ENCODE assay signal across 20 cellular contexts in the genomic region with DNA sequence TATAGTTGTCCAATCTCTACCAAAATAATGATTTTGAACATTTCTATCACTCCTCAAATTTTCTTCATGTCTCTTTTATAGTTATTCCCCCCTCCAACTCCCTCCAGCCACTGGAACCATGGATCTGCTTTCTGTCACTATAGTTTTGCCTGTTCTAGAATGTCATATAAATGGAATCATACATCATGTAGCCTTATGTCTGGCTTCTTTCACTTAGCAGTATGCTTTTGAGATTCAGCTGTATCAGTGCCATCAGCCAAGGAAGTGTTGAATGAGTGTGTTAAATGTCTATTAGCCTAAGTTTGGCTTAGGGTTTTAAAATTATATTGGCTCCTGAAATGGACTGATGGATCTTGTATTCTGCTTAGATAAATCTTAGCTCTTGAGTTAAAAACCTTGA. TPM values are rescaled to one million over a fixed set of nuclear protein-coding genes. Genes with fewer than 3 reads are reported as not detected.
DNase-seq lines count a peak whose midpoint lies in the region; ATAC-seq and TF ChIP-seq lines count a peak whose summit lies in the region.
"Had no signal": no experiment of that assay in that cellular context is flagged by ENCODE, and none has a peak within 500 bp of the region (broad histone marks: within the 10 kb centered on the region; RNA-seq: fewer than 3 reads in every experiment).

No MANE protein-coding gene starts in this region.

- no peak overlapping the region for H3K4me2 ChIP-seq in GM23338
- H3K4me2 ChIP-seq in osteoblast (ENCODE audit: insufficient read depth, low read length), result no peak overlapping the region

- H3K4me3 Mint-ChIP-seq in activated CD8-positive, alpha-beta memory T cell treated with anti-CD3 and anti-CD28 coated beads, Interleukin-2, amount 10 ng/mL, durations not matched to agents 7 days and 5 days, result no peak overlapping the region
- H3K4me3 Mint-ChIP-seq in CD4-positive, alpha-beta memory T cell, result peak overlapping the region in 3 of 8 donors; percentile 23 to 57 (median 31)
- no peak overlapping the region for H3K4me3 Mint-ChIP-seq in effector memory CD8-positive, alpha-beta T cell
- no peak overlapping the region for H3K4me3 Mint-ChIP-seq in GM23338
- no peak overlapping the region for H3K4me3 Mint-ChIP-seq in Caco-2 (ENCODE audit: unreplicated experiment)
- H3K4me3 Mint-ChIP-seq: stimulated activated effector memory CD8-positive, alpha-beta T cell treated with anti-CD3 and anti-CD28 coated beads, Interleukin-12 subunit alpha, Interleukin-12 subunit beta, amount 100 ng/mL, for 72 hours had no signal

- H4K20me1 ChIP-seq in GM23338 (replicated peaks; ENCODE audit: insufficient read depth) (peaks cover 51% of the 10 kb centered on the region), osteoblast (ENCODE audit: insufficient read depth, low read length) (peaks cover 27% of the 10 kb centered on the region)

- H3K9me3 ChIP-seq in CD4-positive, alpha-beta memory T cell (ENCODE audit: control insufficient read depth in 1 of 2, low read length in 2 of 2), result no peaks in the 10 kb centered on the region
- H3K9me3 ChIP-seq in RWPE2 (ENCODE audit: severe bottlenecking) (no peaks in the 10 kb centered on the region), Caco-2 (no peaks in the 10 kb centered on the region), osteoblast (ENCODE audit: low read depth, low read length) (no peaks in the 10 kb centered on the region)
- H3K9me3 ChIP-seq: lower lobe of right lung, pancreas, thoracic aorta had no signal

- no peak overlapping the region for H3K4me3 ChIP-seq in CD4-positive, alpha-beta memory T cell (ENCODE audit: low read length in 2 of 2)
- H3K4me3 ChIP-seq in RWPE2 (ENCODE audit: severe bottlenecking), result no peak overlapping the region
- H3K4me3 ChIP-seq in GM23338, result no peak overlapping the region
- H3K4me3 ChIP-seq in Caco-2 (ENCODE audit: low read depth, low read length), result no peak overlapping the region
- no peak overlapping the region for H3K4me3 ChIP-seq in osteoblast (ENCODE audit: insufficient read depth, low read length)
- H3K4me3 ChIP-seq: GM23248, heart right ventricle, lower lobe of right lung, pancreas, thoracic aorta had no signal

- peaks cover 27% of the 10 kb centered on the region for H3K4me1 ChIP-seq in CD4-positive, alpha-beta memory T cell (ENCODE audit: insufficient read depth, low read length)
- H3K4me1 ChIP-seq in RWPE2 (ENCODE audit: insufficient read depth, poor library complexity, severe bottlenecking), result peaks cover 37% of the 10 kb centered on the region
- H3K4me1 ChIP-seq in GM23338 (ENCODE audit: insufficient read depth), result peaks cover 3% of the 10 kb centered on the region
- peaks cover 6% of the 10 kb centered on the region for H3K4me1 ChIP-seq in Caco-2
- H3K4me1 ChIP-seq in osteoblast (ENCODE audit: insufficient read depth, low read length), result peaks cover 14% of the 10 kb centered on the region

- H3K27me3 ChIP-seq in CD4-positive, alpha-beta memory T cell (ENCODE audit: insufficient read depth, low read length), result no peaks in the 10 kb centered on the region
- H3K27me3 ChIP-seq in RWPE2 (ENCODE audit: insufficient read depth, poor library complexity, severe bottlenecking) (no peaks in the 10 kb centered on the region), GM23338 (ENCODE audit: insufficient read depth) (no peaks in the 10 kb centered on the region), Caco-2 (replicated peaks; ENCODE audit: control insufficient read depth, insufficient read depth, low read length) (no peaks in the 10 kb centered on the region), osteoblast (ENCODE audit: insufficient read depth, low read length) (no peaks in the 10 kb centered on the region)
- H3K27me3 ChIP-seq: heart right ventricle, pancreas had no signal

- no peak for ATAC-seq in activated CD8-positive, alpha-beta memory T cell treated with anti-CD3 and anti-CD28 coated beads, Interleukin-2, amount 10 ng/mL, durations not matched to agents 7 days and 5 days
- ATAC-seq in RWPE2 (ENCODE audit: low read depth), result no peak
- ATAC-seq in effector memory CD8-positive, alpha-beta T cell (replicated peaks), result no peak
- no peak for ATAC-seq in GM23338
- ATAC-seq: lower lobe of right lung; pancreas; sciatic nerve; stimulated activated effector memory CD8-positive, alpha-beta T cell treated with anti-CD3 and anti-CD28 coated beads, Interleukin-12 subunit alpha, Interleukin-12 subunit beta, amount 100 ng/mL, for 72 hours had no signal

- H3K36me3 Mint-ChIP-seq in activated CD8-positive, alpha-beta memory T cell treated with anti-CD3 and anti-CD28 coated beads, Interleukin-2, amount 10 ng/mL, durations not matched to agents 7 days and 5 days, result peaks cover 27% of the 10 kb centered on the region
- H3K36me3 Mint-ChIP-seq in CD4-positive, alpha-beta memory T cell, result peaks cover 19 to 20% of the 10 kb centered on the region in 2 donors
- H3K36me3 Mint-ChIP-seq in effector memory CD8-positive, alpha-beta T cell (ENCODE audit: insufficient read depth), result peaks cover 29% of the 10 kb centered on the region
- H3K36me3 Mint-ChIP-seq in GM23338 (ENCODE audit: low read depth) (peaks cover 37% of the 10 kb centered on the region), Caco-2 (ENCODE audit: insufficient read depth, unreplicated experiment) (peaks cover 45% of the 10 kb centered on the region)

- H3K9me3 Mint-ChIP-seq in activated CD8-positive, alpha-beta memory T cell treated with anti-CD3 and anti-CD28 coated beads, Interleukin-2, amount 10 ng/mL, durations not matched to agents 7 days and 5 days (ENCODE audit: low read depth), result no peaks in the 10 kb centered on the region
- no peaks in the 10 kb centered on the region for H3K9me3 Mint-ChIP-seq in CD4-positive, alpha-beta memory T cell
- no peaks in the 10 kb centered on the region for H3K9me3 Mint-ChIP-seq in effector memory CD8-positive, alpha-beta T cell
- no peaks in the 10 kb centered on the region for H3K9me3 Mint-ChIP-seq in GM23338
- no peaks in the 10 kb centered on the region for H3K9me3 Mint-ChIP-seq in Caco-2 (ENCODE audit: unreplicated experiment)
- H3K9me3 Mint-ChIP-seq: stimulated activated effector memory CD8-positive, alpha-beta T cell treated with anti-CD3 and anti-CD28 coated beads, Interleukin-12 subunit alpha, Interleukin-12 subunit beta, amount 100 ng/mL, for 72 hours had no signal

- H3K9me2 ChIP-seq in GM23338 (ENCODE audit: insufficient read depth), result no peaks in the 10 kb centered on the region

- no peak for DNase-seq in activated CD8-positive, alpha-beta memory T cell treated with anti-CD3 and anti-CD28 coated beads, Interleukin-2, amount 10 ng/mL, durations not matched to agents 7 days and 5 days
- no peak for DNase-seq in activated CD8-positive, alpha-beta memory T cell treated with anti-CD3 and anti-CD28 coated beads for 24 hours
- DNase-seq in CD4-positive, alpha-beta memory T cell, result no peak
- DNase-seq in RWPE2 (ENCODE audit: low spot score), result no peak
- DNase-seq in effector memory CD8-positive, alpha-beta T cell, result no peak
- DNase-seq in GM23338 (ENCODE audit: low spot score), result no peak
- DNase-seq in Caco-2, result no peak
- no peak for DNase-seq in osteoblast (ENCODE audit: insufficient read length, low spot score, missing footprints)
- DNase-seq: activated effector memory CD4-positive, alpha-beta T cell treated with Interleukin-2 at 50 U/mL for 16 hours; GM23248; heart right ventricle; Kasumi-1; lower lobe of right lung; NCI-H1092; NCI-H2029; NCI-H345; pancreas had no signal

- H3K79me2 ChIP-seq in GM23338 (replicated peaks; ENCODE audit: insufficient read depth) (peaks cover 99% of the 10 kb centered on the region), osteoblast (ENCODE audit: insufficient read depth, low read length) (peaks cover 84% of the 10 kb centered on the region)

- POLR2A ChIA-PET in CD4-positive, alpha-beta memory T cell (lab: Charles Lee; ENCODE audit: partially characterized antibody), result interaction anchor here (0.8 kb wide), 1 partner anchor 1266 kb away, joined by 3 read pairs; a partner anchor contains a TSS
- POLR2A ChIA-PET in Caco-2 (lab: Charles Lee), result no interaction called here

- peak overlapping the region; percentile 18 for H3K27ac Mint-ChIP-seq in activated CD8-positive, alpha-beta memory T cell treated with anti-CD3 and anti-CD28 coated beads, Interleukin-2, amount 10 ng/mL, durations not matched to agents 7 days and 5 days
- peak overlapping the region in 6 of 7 donors; percentile 45 to 86 (median 60) for H3K27ac Mint-ChIP-seq in CD4-positive, alpha-beta memory T cell
- peak overlapping the region; percentile 6 to 44 for H3K27ac Mint-ChIP-seq in effector memory CD8-positive, alpha-beta T cell
- H3K27ac Mint-ChIP-seq in GM23338 (no peak overlapping the region), Caco-2 (ENCODE audit: unreplicated experiment) (no peak overlapping the region)
- H3K27ac Mint-ChIP-seq: stimulated activated effector memory CD8-positive, alpha-beta T cell treated with anti-CD3 and anti-CD28 coated beads, Interleukin-12 subunit alpha, Interleukin-12 subunit beta, amount 100 ng/mL, for 72 hours had no signal

- H3K27me3 Mint-ChIP-seq in activated CD8-positive, alpha-beta memory T cell treated with anti-CD3 and anti-CD28 coated beads, Interleukin-2, amount 10 ng/mL, durations not matched to agents 7 days and 5 days, result no peaks in the 10 kb centered on the region
- no peaks in the 10 kb centered on the region for H3K27me3 Mint-ChIP-seq in CD4-positive, alpha-beta memory T cell
- no peaks in the 10 kb centered on the region for H3K27me3 Mint-ChIP-seq in effector memory CD8-positive, alpha-beta T cell
- H3K27me3 Mint-ChIP-seq in GM23338 (ENCODE audit: insufficient read depth, low read depth, poor library complexity), result peaks cover 2% of the 10 kb centered on the region
- no peaks in the 10 kb centered on the region for H3K27me3 Mint-ChIP-seq in Caco-2 (ENCODE audit: insufficient read depth, unreplicated experiment)

- peaks cover 14% of the 10 kb centered on the region for H3K36me3 ChIP-seq in CD4-positive, alpha-beta memory T cell (ENCODE audit: insufficient read depth, low read length)
- H3K36me3 ChIP-seq in RWPE2 (ENCODE audit: low read depth), result peaks cover 56% of the 10 kb centered on the region
- peaks cover 9% of the 10 kb centered on the region for H3K36me3 ChIP-seq in GM23338 (ENCODE audit: insufficient read depth)
- H3K36me3 ChIP-seq in Caco-2 (ENCODE audit: control insufficient read depth, insufficient read depth, low read length), result no peaks in the 10 kb centered on the region; the same call in 1 of the 2 replicates
- H3K36me3 ChIP-seq in osteoblast (ENCODE audit: insufficient read depth, low read length), result peaks cover 9% of the 10 kb centered on the region

- H2AFZ ChIP-seq in GM23338, result no peak overlapping the region
- H2AFZ ChIP-seq in osteoblast (ENCODE audit: low read length), result no peak overlapping the region
- H2AFZ ChIP-seq: GM23248 had no signal

- H3K27ac ChIP-seq in CD4-positive, alpha-beta memory T cell (ENCODE audit: low read depth, low read length), result no peak overlapping the region
- peak overlapping the region; percentile 70 for H3K27ac ChIP-seq in RWPE2 (ENCODE audit: poor library complexity, severe bottlenecking)
- H3K27ac ChIP-seq in GM23338 (ENCODE audit: low read depth), result no peak overlapping the region
- H3K27ac ChIP-seq in osteoblast (ENCODE audit: low read depth, low read length), result no peak overlapping the region
- H3K27ac ChIP-seq: GM23248, lower lobe of right lung, pancreas, thoracic aorta had no signal

- peaks cover 19% of the 10 kb centered on the region for H3K4me1 Mint-ChIP-seq in activated CD8-positive, alpha-beta memory T cell treated with anti-CD3 and anti-CD28 coated beads, Interleukin-2, amount 10 ng/mL, durations not matched to agents 7 days and 5 days
- H3K4me1 Mint-ChIP-seq in CD4-positive, alpha-beta memory T cell, result peaks cover 15 to 49% (median 27%) of the 10 kb centered on the region in 4 donors
- H3K4me1 Mint-ChIP-seq in effector memory CD8-positive, alpha-beta T cell (ENCODE audit: low read depth in 2 of 2), result peaks cover 15 to 16% of the 10 kb centered on the region in 2 donors
- peaks cover 5% of the 10 kb centered on the region for H3K4me1 Mint-ChIP-seq in GM23338
- no peaks in the 10 kb centered on the region for H3K4me1 Mint-ChIP-seq in Caco-2 (ENCODE audit: low read depth, unreplicated experiment)

- intact Hi-C loops in CD4-positive, alpha-beta memory T cell (cut with micrococcal nuclease), result no loop called here
- intact Hi-C loops in Caco-2 (cut with micrococcal nuclease; ENCODE audit: unreplicated experiment), result no loop called here

- peaks cover 17% of the 10 kb centered on the region for H3F3A ChIP-seq in GM23338 (replicated peaks; ENCODE audit: low read depth)

- TF ChIP-seq CTCF in RWPE2 (IDR thresholded peaks at IDR 0.05; ENCODE audit: poor library complexity, severe bottlenecking) (no peak), GM23338 (conservative IDR thresholded peaks at IDR 0.05; ENCODE audit: low read depth in 2 of 2) (no peak), Caco-2 (IDR thresholded peaks at IDR 0.05; ENCODE audit: insufficient read depth in 1 of 2, low read depth in 1 of 2, low read length in 1 of 2, severe bottlenecking in 1 of 2, unreplicated experiment in 1 of 2) (no peak), osteoblast (IDR thresholded peaks at IDR 0.05; ENCODE audit: extremely low read depth, low read depth, low read length) (no peak)

- CTCF ChIA-PET in activated CD8-positive, alpha-beta memory T cell treated with anti-CD3 and anti-CD28 coated beads, Interleukin-2, amount 10 ng/mL, durations not matched to agents 7 days and 5 days (lab: Charles Lee), result interaction anchor here (1.0 to 1.4 kb wide), 2 partner anchors 9 to 168 kb away, joined by 3 read pairs; no protein-coding TSS in a partner anchor
- CTCF ChIA-PET in CD4-positive, alpha-beta memory T cell (lab: Charles Lee; ENCODE audit: partially characterized antibody), result interaction anchor here (1.4 to 1.5 kb wide), 2 partner anchors 10 to 35 kb away, joined by 3 read pairs; no protein-coding TSS in a partner anchor
- CTCF ChIA-PET in Caco-2 (lab: Charles Lee), result no interaction called here

- BruUV-seq in Caco-2 (replicated peaks; lab: Mats Ljungman, UMichigan), result no TSS peak

RNA-seq across cellular contexts. Expression of a gene that starts 36.0 kb away (rescaled TPM):
- 100 to 1,000 TPM; 201 to 244 TPM for total RNA-seq in activated CD8-positive, alpha-beta memory T cell treated with anti-CD3 and anti-CD28 coated beads, Interleukin-2, amount 10 ng/mL, durations not matched to agents 7 days and 5 days
- total RNA-seq in CD4-positive, alpha-beta memory T cell, result 100 to 1,000 TPM; 160 to 169 TPM
- 100 to 1,000 TPM; 341 to 411 TPM for polyA plus RNA-seq in CD4-positive, alpha-beta memory T cell
- 101 and 120 TPM in 2 replicates for total RNA-seq in GM23338 (2014; rRNA removed; shearing (Covaris generic))
- 166 and 172 TPM in 2 replicates for polyA plus RNA-seq in GM23338 (2016; fragmentation: Nextera tagmentation; extraction: Ambion mirVana)
- total RNA-seq in Caco-2 (2022), result 192 and 193 TPM in 2 replicates
- total RNA-seq in osteoblast, result 52.8 and 58.6 TPM in 2 replicates

RNA-seq across cellular contexts. Expression of a gene that starts 51.0 kb away (rescaled TPM):
- total RNA-seq in activated CD8-positive, alpha-beta memory T cell treated with anti-CD3 and anti-CD28 coated beads, Interleukin-2, amount 10 ng/mL, durations not matched to agents 7 days and 5 days, result 1 to 10 TPM; 1.8 to 4.1 TPM
- total RNA-seq in CD4-positive, alpha-beta memory T cell, result 1 to 10 TPM; 1.6 to 3.6 TPM
- polyA plus RNA-seq in CD4-positive, alpha-beta memory T cell, result 1 to 10 TPM; 2.7 to 5.5 TPM
- total RNA-seq in GM23338 (2014; rRNA removed; shearing (Covaris generic)), result 97.9 and 111 TPM in 2 replicates
- 63.3 and 65.0 TPM in 2 replicates for polyA plus RNA-seq in GM23338 (2016; fragmentation: Nextera tagmentation; extraction: Ambion mirVana)
- total RNA-seq in Caco-2 (2022) (79.5 and 92.3 TPM in 2 replicates), osteoblast (186 and 210 TPM in 2 replicates)

Comparison
In these comparisons a context has a peak if more than half of its experiments do, and no peak if none do; other contexts are left out.
1. H3K27ac Mint-ChIP-seq: peak in activated CD8-positive, alpha-beta memory T cell treated with anti-CD3 and anti-CD28 coated beads, Interleukin-2, amount 10 ng/mL, durations not matched to agents 7 days and 5 days (single experiment), CD4-positive, alpha-beta memory T cell (6 of 7) and effector memory CD8-positive, alpha-beta T cell (2 of 2); none in GM23338 (single experiment) and Caco-2 (single experiment).
2. RNA of a gene that starts 51.0 kb away (total RNA-seq): 186 to 210 TPM in osteoblast, 97.9 to 111 TPM in GM23338 and 79.5 to 92.3 TPM in Caco-2; 1.8 to 4.1 TPM in activated CD8-positive, alpha-beta memory T cell treated with anti-CD3 and anti-CD28 coated beads, Interleukin-2, amount 10 ng/mL, durations not matched to agents 7 days and 5 days and 1.6 to 3.6 TPM in CD4-positive, alpha-beta memory T cell; every median in the first group is over 10 times any median in the second.